7 cellular contexts compared by ENCODE assay signal in genomic region chr19:35557539-35558399, GRCh38. TPM values are rescaled to one million over a fixed set of nuclear protein-coding genes. Genes with fewer than 3 reads are reported as not detected.
DNase-seq lines count a peak whose midpoint lies in the region; ATAC-seq, FAIRE-seq and TF ChIP-seq lines count a peak whose summit lies in the region.

No MANE protein-coding gene starts in this region.

- H3K9me3 ChIP-seq in SK-N-MC (ENCODE audit: low read depth, low read length) (no peaks in the 10 kb centered on the region), PC-3 (ENCODE audit: low read length) (no peaks in the 10 kb centered on the region)

- no peaks in the 10 kb centered on the region for H3K27me3 ChIP-seq in PC-3 (ENCODE audit: low read length)

- H3K9me2 ChIP-seq in PC-3 (replicated peaks; ENCODE audit: low read length), result no peaks in the 10 kb centered on the region

- H3K4me2 ChIP-seq in PC-3 (ENCODE audit: low read length), result no peak overlapping the region

- H3K79me2 ChIP-seq in PC-3 (ENCODE audit: low read length), result no peaks in the 10 kb centered on the region

- no peak for ATAC-seq in PC-3

- POLR2A ChIA-PET in PC-3 (lab: Charles Lee; ENCODE audit: unreplicated experiment), result no interaction called here

- H3K36me3 ChIP-seq in SK-N-MC (ENCODE audit: insufficient read depth, low read length), result no peaks in the 10 kb centered on the region
- H3K36me3 ChIP-seq in PC-3 (ENCODE audit: low read depth, low read length), result no peaks in the 10 kb centered on the region

- no peak overlapping the region for H3K9ac ChIP-seq in SK-N-MC (ENCODE audit: insufficient read length)
- no peak overlapping the region for H3K9ac ChIP-seq in PC-3 (ENCODE audit: low read length)

- intact Hi-C loops in PC-3 (cut with micrococcal nuclease), result no loop called here

- no peak overlapping the region for H2AFZ ChIP-seq in PC-3 (ENCODE audit: low read length)

- FAIRE-seq in GM19239 (lab: Jason Lieb, UNC), result peak; percentile 69

- in situ Hi-C loops in astrocyte of the spinal cord (cut with HindIII; ENCODE audit: low sequenced_read_pairs), result no loop called here

- H3K4me1 ChIP-seq in PC-3 (ENCODE audit: insufficient read depth, low read length), result peaks cover 5% of the 10 kb centered on the region; the same call in 1 of the 2 replicates

- TF ChIP-seq CTCF in astrocyte of the spinal cord (IDR thresholded peaks at IDR 0.05; ENCODE audit: low read depth, low read length), result peak; percentile 19
- TF ChIP-seq CTCF in PC-3 (conservative IDR thresholded peaks at IDR 0.05; ENCODE audit: low read depth, low read length), result no peak

- no peaks in the 10 kb centered on the region for H3F3A ChIP-seq in PC-3 (ENCODE audit: low read length, unreplicated experiment)

- H4K20me1 ChIP-seq in PC-3 (ENCODE audit: low read length), result no peaks in the 10 kb centered on the region

- DNase-seq in GM19239 (ENCODE audit: insufficient read length, low spot score), result peak; percentile 51
- no peak for DNase-seq in SK-N-MC (ENCODE audit: low read depth, low spot score)
- DNase-seq in astrocyte of the spinal cord (ENCODE audit: low read depth, low spot score), result peak; percentile 46
- DNase-seq in iPS-NIHi7 (ENCODE audit: extremely low spot score), result peak; percentile 96
- peak; percentile 34 to 54 for DNase-seq in stimulated activated CD4-positive, alpha-beta T cell treated with anti-CD3 and anti-CD28 coated beads, Interleukin-1b, Interleukin-23, amount 100 ng/mL, for 4 hours (ENCODE audit: low read depth in 2 of 2)
- no peak for DNase-seq in superior temporal gyrus (ENCODE audit: extremely low spot score)
- no peak for DNase-seq in PC-3

- no TSS peak for BruUV-seq in PC-3 (replicated peaks; lab: Mats Ljungman, UMichigan)

- CTCF ChIA-PET in PC-3 (lab: Charles Lee), result no interaction called here

- H3K4me3 ChIP-seq in SK-N-MC (peak overlapping the region; percentile 61), astrocyte of the spinal cord (ENCODE audit: low read depth, low read length) (peak overlapping the region; percentile 39), PC-3 (ENCODE audit: low read length) (no peak overlapping the region)

- H3K27ac ChIP-seq in SK-N-MC (no peak overlapping the region), PC-3 (ENCODE audit: low read length) (no peak overlapping the region)

RNA-seq across cellular contexts. Expression of gene ATP4A, which starts 5.7 kb away (rescaled TPM):
- not detected in 2 replicates for total RNA-seq in PC-3 (2014; rRNA removed)

RNA-seq across cellular contexts. Expression of gene TMEM147, which starts 12.3 kb away (rescaled TPM):
- 191 and 206 TPM in 2 replicates for total RNA-seq in PC-3 (2014; rRNA removed)

RNA-seq across cellular contexts. Expression of gene GAPDHS, which starts 24.5 kb away (rescaled TPM):
- total RNA-seq in PC-3 (2014; rRNA removed), result not detected in 2 replicates

RNA-seq across cellular contexts. Expression of gene PMIS2, which starts 28.2 kb away (rescaled TPM):
- not detected in 2 replicates for total RNA-seq in PC-3 (2014; rRNA removed)

RNA-seq across cellular contexts. Expression of gene SBSN, which starts 29.7 kb away (rescaled TPM):
- 0.26 and 2.1 TPM in 2 replicates for total RNA-seq in PC-3 (2014; rRNA removed)

Comparison
In these comparisons a context has a peak if more than half of its experiments do, and no peak if none do; other contexts are left out.
1. DNase-seq: peak in GM19239 (single experiment), astrocyte of the spinal cord (single experiment), iPS-NIHi7 (single experiment) and stimulated activated CD4-positive, alpha-beta T cell treated with anti-CD3 and anti-CD28 coated beads, Interleukin-1b, Interleukin-23, amount 100 ng/mL, for 4 hours (2 of 2); none in SK-N-MC (single experiment), superior temporal gyrus (single experiment) and PC-3 (single experiment).